20 cellular contexts compared by ENCODE assay signal in genomic region chr18:9926977-9927376, GRCh38. TPM values are rescaled to one million over a fixed set of nuclear protein-coding genes. Genes with fewer than 3 reads are reported as not detected.
DNase-seq lines count a peak whose midpoint lies in the region; ATAC-seq and TF ChIP-seq lines count a peak whose summit lies in the region.
"Had no signal": no experiment of that assay in that cellular context is flagged by ENCODE, and none has a peak within 500 bp of the region (broad histone marks: within the 10 kb centered on the region; RNA-seq: fewer than 3 reads in every experiment).

No MANE protein-coding gene starts in this region.

- H3K36me3 ChIP-seq in left ventricle myocardium inferior (no peaks in the 10 kb centered on the region), SJCRH30 (no peaks in the 10 kb centered on the region; the same call in 1 of the 2 replicates), thoracic aorta (no peaks in the 10 kb centered on the region)
- H3K36me3 ChIP-seq: cardiac muscle cell, gastrocnemius medialis had no signal

- H3K27me3 ChIP-seq in left ventricle myocardium inferior (ENCODE audit: low read depth) (no peaks in the 10 kb centered on the region), SJCRH30 (no peaks in the 10 kb centered on the region), thoracic aorta (replicated peaks; ENCODE audit: insufficient read depth) (no peaks in the 10 kb centered on the region)
- H3K27me3 ChIP-seq: cardiac muscle cell, gastrocnemius medialis had no signal

- H3K27me3 Mint-ChIP-seq in endothelial cell (ENCODE audit: unreplicated experiment) = no peaks in the 10 kb centered on the region
- H3K27me3 Mint-ChIP-seq: CD8-positive, alpha-beta memory T cell; T-helper 17 cell had no signal

- intact Hi-C loops in left ventricle myocardium inferior (cut with micrococcal nuclease) (no loop called here), cardiac septum (cut with DNase I) (no loop called here)

- ATAC-seq in thoracic aorta (ENCODE audit: insufficient number of reproducible peaks, low FRiP score, low read depth) = no peak
- ATAC-seq in activated CD4-positive, CD25-positive, alpha-beta regulatory T cell treated with anti-CD3 and anti-CD28 coated beads, Interleukin-2, amount 50 U/mL, for 24 hours = no peak
- ATAC-seq: gastrocnemius medialis, T-helper 17 cell had no signal

- peak overlapping the region; percentile 64 for H3K27ac Mint-ChIP-seq in endothelial cell (ENCODE audit: unreplicated experiment)
- H3K27ac Mint-ChIP-seq: stimulated activated effector memory CD8-positive, alpha-beta T cell treated with anti-CD3 and anti-CD28 coated beads, Interleukin-12 subunit alpha, Interleukin-12 subunit beta, amount 100 ng/mL, for 72 hours had no signal

- H3K36me3 Mint-ChIP-seq in endothelial cell (ENCODE audit: low read depth, unreplicated experiment) = no peaks in the 10 kb centered on the region

- H3K9me3 Mint-ChIP-seq in endothelial cell (ENCODE audit: unreplicated experiment) = no peaks in the 10 kb centered on the region
- H3K9me3 Mint-ChIP-seq: CD8-positive, alpha-beta memory T cell; stimulated activated effector memory CD8-positive, alpha-beta T cell treated with anti-CD3 and anti-CD28 coated beads, Interleukin-12 subunit alpha, Interleukin-12 subunit beta, amount 100 ng/mL, for 72 hours had no signal

- DNase-seq in left ventricle myocardium inferior = no peak
- DNase-seq in cardiac septum (ENCODE audit: low spot score) = no peak
- DNase-seq in SJCRH30 = no peak
- no peak for DNase-seq in endothelial cell (ENCODE audit: low spot score)
- DNase-seq in thoracic aorta (ENCODE audit: low spot score) = no peak
- DNase-seq in KBM-7 = no peak
- DNase-seq in NCI-H1048 (lab: John Stamatoyannopoulos, UW) = no peak
- DNase-seq: activated CD8-positive, alpha-beta memory T cell treated with anti-CD3 and anti-CD28 coated beads for 24 hours; CD8-positive, alpha-beta memory T cell; DMS79; gastrocnemius medialis; midbrain; NCI-H1417; NCI-H526; SHP77 treated with DMSO at 0.1 percent for 48 hours; stimulated activated CD4-positive, alpha-beta T cell treated with anti-CD3 and anti-CD28 coated beads, Interleukin-15, amount 100 ng/mL, for 24 hours; T-helper 17 cell had no signal

- H3K4me3 Mint-ChIP-seq in endothelial cell (ENCODE audit: unreplicated experiment) = no peak overlapping the region
- H3K4me3 Mint-ChIP-seq: stimulated activated effector memory CD8-positive, alpha-beta T cell treated with anti-CD3 and anti-CD28 coated beads, Interleukin-12 subunit alpha, Interleukin-12 subunit beta, amount 100 ng/mL, for 72 hours had no signal

- H3K9me3 ChIP-seq in left ventricle myocardium inferior (replicated peaks) (no peaks in the 10 kb centered on the region), SJCRH30 (replicated peaks) (no peaks in the 10 kb centered on the region), thoracic aorta (no peaks in the 10 kb centered on the region)
- H3K9me3 ChIP-seq: gastrocnemius medialis had no signal

- in situ Hi-C loops in KBM-7 (cut with MboI; ENCODE audit: low pct_unique_long_range_greater_than_20kb, low sequenced_read_pairs) = no loop called here

- TF ChIP-seq CTCF in left ventricle myocardium inferior (IDR thresholded peaks at IDR 0.05; ENCODE audit: borderline replicate concordance) (no peak), endothelial cell (IDR thresholded peaks at IDR 0.05; ENCODE audit: unreplicated experiment) (no peak), thoracic aorta (IDR thresholded peaks at IDR 0.05) (no peak)

- no peak overlapping the region for H3K4me3 ChIP-seq in left ventricle myocardium inferior
- no peak overlapping the region for H3K4me3 ChIP-seq in SJCRH30
- peak overlapping the region; percentile 6 for H3K4me3 ChIP-seq in thoracic aorta
- H3K4me3 ChIP-seq: cardiac muscle cell, gastrocnemius medialis had no signal

- H3K4me1 Mint-ChIP-seq in endothelial cell (ENCODE audit: unreplicated experiment) = peaks cover 55% of the 10 kb centered on the region

- H3K4me1 ChIP-seq in left ventricle myocardium inferior (peaks cover 100% of the 10 kb centered on the region), SJCRH30 (peaks cover 29% of the 10 kb centered on the region), thoracic aorta (ENCODE audit: control insufficient read depth in 1 of 2, low read depth in 2 of 2) (peaks cover 70 to 95% of the 10 kb centered on the region in 2 donors)

- H3K27ac ChIP-seq in left ventricle myocardium inferior (replicated peaks) = peak overlapping the region; percentile 13
- peak overlapping the region; percentile 78 for H3K27ac ChIP-seq in SJCRH30
- H3K27ac ChIP-seq in thoracic aorta = peak overlapping the region; percentile 33 to 83
- H3K27ac ChIP-seq: cardiac muscle cell had no signal

RNA-seq across cellular contexts. Expression of gene VAPA, which starts 13.2 kb away (rescaled TPM):
- total RNA-seq in left ventricle myocardium inferior = 208 TPM
- total RNA-seq in cardiac septum = 232 TPM
- 154 and 164 TPM in 2 replicates for total RNA-seq in SJCRH30 (2014; rRNA removed; shearing (Covaris generic))
- total RNA-seq in endothelial cell (ENCODE audit: unreplicated experiment) = 180 TPM
- 100 to 1,000 TPM; 171 to 195 TPM for total RNA-seq in thoracic aorta

RNA-seq across cellular contexts. Expression of gene TXNDC2, which starts 41.2 kb away (rescaled TPM):
- total RNA-seq in left ventricle myocardium inferior = not detected
- total RNA-seq in cardiac septum = not detected
- total RNA-seq in SJCRH30 (2014; rRNA removed; shearing (Covaris generic)) = 0.06 and 0.08 TPM in 2 replicates
- not detected for total RNA-seq in endothelial cell (ENCODE audit: unreplicated experiment)
- total RNA-seq in thoracic aorta = 1 to 10 TPM in 1 of 2 donors, under 1 TPM in 1; 0.35 to 8.8 TPM
- total RNA-seq: cardiac muscle cell; CD8-positive, alpha-beta memory T cell; gastrocnemius medialis; T-helper 17 cell had no signal

Comparison
In these comparisons a context has a peak if more than half of its experiments do, and no peak if none do; other contexts are left out.
1. H3K27ac ChIP-seq: peak in every context shown above with its lines; median percentile 78 in SJCRH30; 58 in thoracic aorta; 13 in left ventricle myocardium inferior.